ENCODE assay signal across 8 cellular contexts in the genomic region with DNA sequence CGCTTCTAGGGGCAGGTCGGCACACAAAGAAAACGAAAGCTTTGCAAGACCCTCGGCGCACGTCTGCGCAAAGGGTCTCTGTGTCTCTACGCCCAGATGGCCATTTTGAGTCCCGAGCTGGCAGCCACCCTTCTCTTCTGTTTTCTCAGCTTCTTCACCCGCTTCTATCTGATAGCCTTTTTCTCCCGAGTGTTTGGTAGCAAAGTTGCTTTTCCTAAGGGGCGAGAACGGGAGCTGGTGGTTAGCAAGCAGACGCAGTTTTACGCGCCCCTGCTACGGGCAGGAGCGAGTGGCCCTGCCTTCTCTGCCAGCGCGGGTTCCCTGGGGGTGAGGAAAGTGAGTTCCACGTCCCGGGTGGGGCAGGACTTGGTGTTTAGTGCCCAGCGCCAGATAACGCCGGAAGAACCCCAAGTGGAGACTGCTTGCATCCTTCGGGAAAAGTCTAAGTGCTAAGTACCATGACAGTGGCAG. TPM values are rescaled to one million over a fixed set of nuclear protein-coding genes. Genes with fewer than 3 reads are reported as not detected.
DNase-seq lines count a peak whose midpoint lies in the region; ATAC-seq and TF ChIP-seq lines count a peak whose summit lies in the region.

No MANE protein-coding gene starts in this region.

- H2BK120ac ChIP-seq in mesenchymal stem cell (ENCODE audit: low read depth, low read length): peak overlapping the region; percentile 90

- H3K4ac ChIP-seq in mesenchymal stem cell (ENCODE audit: low read depth in 1 of 2, low read length in 2 of 2): peak overlapping the region; percentile 54 to 94

- peak overlapping the region in 1 of 2 experiments; percentile 8 for H2BK12ac ChIP-seq in mesenchymal stem cell (ENCODE audit: low read length in 2 of 2)

- in situ Hi-C loops in Panc1 (cut with HindIII; ENCODE audit: low pct_unique_long_range_greater_than_20kb, low sequenced_read_pairs): no loop called here

- no TSS peak for BruUV-seq in Panc1 (replicated peaks; lab: Mats Ljungman, UMichigan)

- POLR2A ChIA-PET in Panc1 (lab: Charles Lee): interaction anchor here (0.6 kb wide), 1 partner anchor 270 kb away, joined by 3 read pairs; no protein-coding TSS in a partner anchor

- H3K4me3 ChIP-seq in Panc1 (ENCODE audit: low read depth in 2 of 2, low read length in 2 of 2) (peak overlapping the region; percentile 49 to 57), choroid plexus epithelial cell (ENCODE audit: low read depth, low read length) (peak overlapping the region; percentile 63), mesenchymal stem cell (ENCODE audit: insufficient read depth in 1 of 2, low read depth in 1 of 2, low read length in 2 of 2) (peak overlapping the region in 1 of 2 experiments; percentile 88), vagina (peak overlapping the region; percentile 35 to 42)

- H3K27me3 ChIP-seq in Panc1 (ENCODE audit: control insufficient read depth, insufficient read depth, low read length): no peaks in the 10 kb centered on the region
- no peaks in the 10 kb centered on the region for H3K27me3 ChIP-seq in mesenchymal stem cell (ENCODE audit: control insufficient read depth in 1 of 2, insufficient read depth in 1 of 2, low read length in 2 of 2)
- no peaks in the 10 kb centered on the region for H3K27me3 ChIP-seq in vagina

- no peak overlapping the region for H3K23ac ChIP-seq in mesenchymal stem cell (ENCODE audit: low read length in 2 of 2)

- H3K27ac ChIP-seq in Panc1 (ENCODE audit: low read length): peak overlapping the region; percentile 61; the same call in 1 of the 2 replicates
- no peak overlapping the region for H3K27ac ChIP-seq in mesenchymal stem cell (ENCODE audit: low read length, poor library complexity, severe bottlenecking)
- H3K27ac ChIP-seq in vagina: no peak overlapping the region

- peak overlapping the region; percentile 48 for H2BK15ac ChIP-seq in mesenchymal stem cell (ENCODE audit: low read depth, poor library complexity, severe bottlenecking)

- ATAC-seq in Panc1: peak; percentile 8; the same call in 1 of the 2 replicates
- ATAC-seq in HG03045 (IDR thresholded peaks at IDR 0.05; ENCODE audit: unreplicated experiment): no peak
- no peak for ATAC-seq in HG03280 (IDR thresholded peaks at IDR 0.05; ENCODE audit: unreplicated experiment)

- CTCF ChIA-PET in Panc1 (lab: Charles Lee): no interaction called here

- TF ChIP-seq CTCF in Panc1 (IDR thresholded peaks at IDR 0.05) (no peak), choroid plexus epithelial cell (conservative IDR thresholded peaks at IDR 0.05; ENCODE audit: low read depth, low read length) (peak; percentile 8), vagina (IDR thresholded peaks at IDR 0.05) (no peak)

- intact Hi-C loops in Panc1 (cut with micrococcal nuclease; ENCODE audit: unreplicated experiment): no loop called here
- intact Hi-C loops in vagina (cut with DNase I): no loop called here

- no peaks in the 10 kb centered on the region for H3K79me1 ChIP-seq in mesenchymal stem cell (replicated peaks; ENCODE audit: low read length, poor library complexity, severe bottlenecking)

- peak overlapping the region; percentile 98 for H4K8ac ChIP-seq in mesenchymal stem cell (ENCODE audit: low read length)

- 15% methylated on average over 25 of the region's 26 CpGs for WGBS in mesenchymal stem cell

- H3K18ac ChIP-seq in mesenchymal stem cell (ENCODE audit: low read depth in 1 of 2, low read length in 2 of 2): peak overlapping the region; percentile 4 to 95

- H3K4me1 ChIP-seq in Panc1 (ENCODE audit: control insufficient read depth, insufficient read depth, low read length): peaks cover 14% of the 10 kb centered on the region
- H3K4me1 ChIP-seq in mesenchymal stem cell (ENCODE audit: control insufficient read depth, insufficient read depth, low read depth, low read length): peaks cover 11% of the 10 kb centered on the region
- H3K4me1 ChIP-seq in vagina: peaks cover 30% of the 10 kb centered on the region

- TF ChIP-seq POLR2A in vagina (IDR thresholded peaks at IDR 0.05): no peak

- peak overlapping the region; percentile 90 for H3K9ac ChIP-seq in mesenchymal stem cell (ENCODE audit: low read length)

- H3K36me3 ChIP-seq in Panc1 (ENCODE audit: control insufficient read depth, insufficient read depth, low read length) (peaks cover 3% of the 10 kb centered on the region; the same call in 1 of the 2 replicates), mesenchymal stem cell (ENCODE audit: control insufficient read depth in 1 of 2, insufficient read depth in 2 of 2, low read depth in 1 of 2, low read length in 2 of 2) (no peaks in the 10 kb centered on the region), vagina (no peaks in the 10 kb centered on the region)

- H4K91ac ChIP-seq in mesenchymal stem cell (ENCODE audit: low read length): peak overlapping the region; percentile 82

- peak overlapping the region; percentile 33 for H3K4me2 ChIP-seq in mesenchymal stem cell (ENCODE audit: low read length, poor library complexity, severe bottlenecking)

- DNase-seq in stimulated activated CD4-positive, alpha-beta T cell treated with anti-CD3 and anti-CD28 coated beads, Interleukin-4, amount 100 ng/mL, for 24 hours: peak; percentile 7
- DNase-seq in stimulated activated CD4-positive, alpha-beta T cell treated with anti-CD3 and anti-CD28 coated beads, Interleukin-4, amount 100 ng/mL, for 4 hours: no peak
- DNase-seq in Panc1 (ENCODE audit: low read depth, low spot score) (no peak), choroid plexus epithelial cell (ENCODE audit: low read depth) (peak; percentile 40), mesenchymal stem cell (peak; percentile 29), vagina (ENCODE audit: extremely low spot score in 2 of 2) (no peak)

- peak overlapping the region; percentile 98 for H2AFZ ChIP-seq in mesenchymal stem cell (ENCODE audit: low read depth, low read length)

- no peak overlapping the region for H2BK5ac ChIP-seq in mesenchymal stem cell (ENCODE audit: low read depth, low read length, poor library complexity, severe bottlenecking)

- no peak overlapping the region for H3K14ac ChIP-seq in mesenchymal stem cell (ENCODE audit: low read length in 2 of 2)

- H2AK5ac ChIP-seq in mesenchymal stem cell (ENCODE audit: low read length, severe bottlenecking): no peak overlapping the region

- H3K9me3 ChIP-seq in Panc1 (ENCODE audit: control insufficient read depth, insufficient read depth, low read depth, low read length) (no peaks in the 10 kb centered on the region), mesenchymal stem cell (ENCODE audit: control insufficient read depth, low read length) (no peaks in the 10 kb centered on the region), vagina (no peaks in the 10 kb centered on the region)

RNA-seq across cellular contexts. Expression of a gene that starts 2.9 kb away (rescaled TPM):
- total RNA-seq in Panc1 (2021; ENCODE audit: unreplicated experiment): 19.4 TPM
- 20.6 TPM for polyA plus RNA-seq in Panc1 (2012; ENCODE audit: insufficient read length)
- polyA plus RNA-seq in mesenchymal stem cell (2013, experiment 1 of 2): 21.7 TPM
- polyA plus RNA-seq in mesenchymal stem cell (2013, experiment 2 of 2): 22.3 TPM
- 28.5 TPM for total RNA-seq in vagina

RNA-seq across cellular contexts. Expression of a gene that starts 8.7 kb away (rescaled TPM):
- total RNA-seq in Panc1 (2021; ENCODE audit: unreplicated experiment): not detected
- 0.24 TPM for polyA plus RNA-seq in Panc1 (2012; ENCODE audit: insufficient read length)
- not detected for polyA plus RNA-seq in mesenchymal stem cell (2013, experiment 1 of 2)
- polyA plus RNA-seq in mesenchymal stem cell (2013, experiment 2 of 2): not detected
- not detected for total RNA-seq in vagina

Comparison
In these comparisons a context has a peak if more than half of its experiments do, and no peak if none do; other contexts are left out.
1. DNase-seq: peak in stimulated activated CD4-positive, alpha-beta T cell treated with anti-CD3 and anti-CD28 coated beads, Interleukin-4, amount 100 ng/mL, for 24 hours (single experiment), choroid plexus epithelial cell (single experiment) and mesenchymal stem cell (single experiment); none in stimulated activated CD4-positive, alpha-beta T cell treated with anti-CD3 and anti-CD28 coated beads, Interleukin-4, amount 100 ng/mL, for 4 hours (0 of 2), Panc1 (single experiment) and vagina (0 of 2).